Comparison of ENCODE assay signal across 11 cellular contexts in genomic region chr3:43390255-43390588, GRCh38.
DNase-seq lines count a peak whose midpoint lies in the region; ATAC-seq and TF ChIP-seq lines count a peak whose summit lies in the region.
"Had no signal": no experiment of that assay in that cellular context is flagged by ENCODE, and none has a peak within 500 bp of the region (broad histone marks: within the 10 kb centered on the region; RNA-seq: fewer than 3 reads in every experiment).

No MANE protein-coding gene starts in this region.

- no peak overlapping the region for H3K9ac ChIP-seq in mucosa of rectum (ENCODE audit: low read depth in 1 of 2, low read length in 2 of 2)

- H3K36me3 ChIP-seq in heart right ventricle (no peaks in the 10 kb centered on the region), mucosa of rectum (ENCODE audit: control insufficient read depth in 2 of 2, insufficient read depth in 2 of 2, low read length in 2 of 2) (peaks cover 0 to 3% of the 10 kb centered on the region in 2 donors), uterus (no peaks in the 10 kb centered on the region), ovary (no peaks in the 10 kb centered on the region)
- H3K36me3 ChIP-seq: BE2C had no signal

- peak in 5 of 8 donors; percentile 5 to 54 (median 15) for ATAC-seq in heart right ventricle
- ATAC-seq in left ventricle myocardium superior: no peak
- ATAC-seq in GM18502 (IDR thresholded peaks at IDR 0.05; ENCODE audit: poor library complexity, unreplicated experiment): no peak

- no peaks in the 10 kb centered on the region for H3K27me3 ChIP-seq in heart right ventricle
- H3K27me3 ChIP-seq in mucosa of rectum (ENCODE audit: control insufficient read depth in 2 of 2, insufficient read depth in 2 of 2, low read length in 2 of 2): no peaks in the 10 kb centered on the region
- no peaks in the 10 kb centered on the region for H3K27me3 ChIP-seq in uterus
- H3K27me3 ChIP-seq in ovary: no peaks in the 10 kb centered on the region
- H3K27me3 ChIP-seq: BE2C had no signal

- no peak overlapping the region for H3K4me3 ChIP-seq in heart right ventricle
- H3K4me3 ChIP-seq in mucosa of rectum (ENCODE audit: low read length in 2 of 2): no peak overlapping the region
- H3K4me3 ChIP-seq in uterus: no peak overlapping the region
- H3K4me3 ChIP-seq in coronary artery: no peak overlapping the region
- H3K4me3 ChIP-seq in ovary: no peak overlapping the region
- H3K4me3 ChIP-seq: GM12878 had no signal

- TF ChIP-seq POLR2A in uterus (IDR thresholded peaks at IDR 0.05) (no peak), ovary (IDR thresholded peaks at IDR 0.05) (no peak)

- H3K27ac ChIP-seq in heart right ventricle (peak overlapping the region; percentile 31 to 93 (median 82)), mucosa of rectum (ENCODE audit: low read depth in 2 of 2, low read length in 2 of 2) (peak overlapping the region; percentile 45 to 74), uterus (peak overlapping the region; percentile 46 to 58), coronary artery (peak overlapping the region in 1 of 2 donors; percentile 80), ovary (no peak overlapping the region)

- intact Hi-C loops in heart right ventricle (cut with DNase I): loop anchor here in 5 of 10 donors (5.0 to 10.0 kb wide), 6 partner anchors 87 to 115 kb away; partner anchors contain the start of gene SNRK (in 2 of the 5)
- intact Hi-C loops in left ventricle myocardium superior (cut with micrococcal nuclease): no loop called here
- intact Hi-C loops in uterus (cut with DNase I; ENCODE audit: low total_unique reads): no loop called here
- intact Hi-C loops in ovary (cut with DNase I): no loop called here

- TF ChIP-seq CTCF in heart right ventricle (IDR thresholded peaks at IDR 0.05) (no peak), uterus (IDR thresholded peaks at IDR 0.05) (no peak), coronary artery (IDR thresholded peaks at IDR 0.05) (no peak), ovary (IDR thresholded peaks at IDR 0.05) (no peak)

- DNase-seq in heart right ventricle (no peak), left ventricle myocardium superior (no peak), dermis blood vessel endothelial cell (peak; percentile 75), uterus (no peak), coronary artery (ENCODE audit: low spot score) (no peak), ovary (no peak)
- DNase-seq: BE2C, SHP77 had no signal

- WGBS in heart right ventricle, 2 donors: 87 to 96% methylated on average over 1 of the region's 1 CpG
- 94 to 100% (median 98%) methylated on average over 1 of the region's 1 CpG for WGBS in ovary, 3 donors

- peaks cover 3 to 66% (median 47%) of the 10 kb centered on the region in 9 donors for H3K4me1 ChIP-seq in heart right ventricle
- H3K4me1 ChIP-seq in mucosa of rectum (ENCODE audit: control insufficient read depth in 2 of 2, insufficient read depth in 2 of 2, low read length in 2 of 2): peaks cover 0 to 2% of the 10 kb centered on the region in 2 donors
- no peaks in the 10 kb centered on the region for H3K4me1 ChIP-seq in uterus
- peaks cover 7% of the 10 kb centered on the region for H3K4me1 ChIP-seq in ovary (ENCODE audit: insufficient read depth)
- H3K4me1 ChIP-seq: BE2C had no signal

- H3K9me3 ChIP-seq in heart right ventricle (peaks cover 0 to 3% (median 0%) of the 10 kb centered on the region in 11 donors), mucosa of rectum (ENCODE audit: control insufficient read depth in 2 of 2, low read length in 2 of 2) (no peaks in the 10 kb centered on the region), uterus (no peaks in the 10 kb centered on the region), ovary (no peaks in the 10 kb centered on the region)
- H3K9me3 ChIP-seq: BE2C had no signal

- no peak for TF ChIP-seq EP300 in ovary (IDR thresholded peaks at IDR 0.05)

Comparison
In these comparisons a context has a peak if more than half of its experiments do, and no peak if none do; other contexts are left out.
1. ATAC-seq: peak in heart right ventricle (5 of 8); none in left ventricle myocardium superior (single experiment) and GM18502 (single experiment).
2. H3K27ac ChIP-seq: peak in heart right ventricle (10 of 10), mucosa of rectum (2 of 2) and uterus (2 of 2); none in ovary (0 of 2).